Comparison of ENCODE assay signal across 1 cellular context in genomic region chr14:24093901-24094838, GRCh38.
TF ChIP-seq lines count a peak whose summit lies in the region.

TSS of gene PCK2 (plus strand) at chr14:24094311. CDS start at chr14:24094406, 95 bp downstream.

TF ChIP-seq in HepG2, 621 proteins besides CTCF, POLR2A, EP300 and RAD21 (continued from another document and continues in another):
- TF ChIP-seq BCLAF1 (IDR thresholded peaks at IDR 0.05) = no peak
- TF ChIP-seq ZNF407 (CRISPR knock-in tag; IDR thresholded peaks at IDR 0.05; ENCODE audit: not compliant biosample characterization) = peak; percentile 89
- TF ChIP-seq TCF12 (IDR thresholded peaks at IDR 0.05) = no peak
- peak; percentile 56; the same call in 1 of the 2 replicates for TF ChIP-seq TCF12 (CRISPR knock-in tag; IDR thresholded peaks at IDR 0.05)
- TF ChIP-seq ZSCAN9 (CRISPR knock-in tag; IDR thresholded peaks at IDR 0.05; ENCODE audit: borderline replicate concordance) = peak; percentile 97
- TF ChIP-seq ZNF510 (CRISPR knock-in tag; IDR thresholded peaks at IDR 0.05; ENCODE audit: low read depth) = no peak; the same call in 1 of the 2 replicates
- TF ChIP-seq GATAD1 (CRISPR knock-in tag; IDR thresholded peaks at IDR 0.05) = peak; percentile 57
- peak; percentile 89 for TF ChIP-seq ZBTB44 (CRISPR knock-in tag; IDR thresholded peaks at IDR 0.05)
- peak; percentile 82 for TF ChIP-seq NCOA2 (CRISPR knock-in tag; IDR thresholded peaks at IDR 0.05)
- peak; percentile 96 for TF ChIP-seq SAP130 (CRISPR knock-in tag; IDR thresholded peaks at IDR 0.05; ENCODE audit: low read depth)
- TF ChIP-seq ZNF589 (CRISPR knock-in tag; conservative IDR thresholded peaks at IDR 0.05) = no peak
- TF ChIP-seq ZNF891 (CRISPR knock-in tag; IDR thresholded peaks at IDR 0.05) = no peak
- TF ChIP-seq JUN (CRISPR knock-in tag; IDR thresholded peaks at IDR 0.05) = no peak
- TF ChIP-seq ARID2 (CRISPR knock-in tag; IDR thresholded peaks at IDR 0.05; ENCODE audit: borderline replicate concordance) = peak; percentile 100
- peak; percentile 99 for TF ChIP-seq BRD4 (CRISPR knock-in tag; IDR thresholded peaks at IDR 0.05)
- peak; percentile 95 for TF ChIP-seq PRDM15 (CRISPR knock-in tag; IDR thresholded peaks at IDR 0.05)
- TF ChIP-seq MLX (CRISPR knock-in tag; IDR thresholded peaks at IDR 0.05) = peak; percentile 41
- peak; percentile 96 for TF ChIP-seq ZNF205 (CRISPR knock-in tag; IDR thresholded peaks at IDR 0.05)
- TF ChIP-seq ATAD3A (CRISPR knock-in tag; IDR thresholded peaks at IDR 0.05) = peak; percentile 80; the same call in 1 of the 2 replicates
- peak; percentile 82; the same call in 1 of the 2 replicates for TF ChIP-seq FIP1L1 (IDR thresholded peaks at IDR 0.05; ENCODE audit: borderline replicate concordance, insufficient read depth, low read depth, low read length)
- TF ChIP-seq HOXA3 (CRISPR knock-in tag; IDR thresholded peaks at IDR 0.05) = peak; percentile 79
- TF ChIP-seq ZNF574 (CRISPR knock-in tag; IDR thresholded peaks at IDR 0.05) = peak; percentile 93
- peak; percentile 88; the same call in 2 of the 3 replicates for TF ChIP-seq MXI1 (IDR thresholded peaks at IDR 0.05; ENCODE audit: borderline replicate concordance, low read depth, low read length)
- peak; percentile 97 for TF ChIP-seq MEIS2 (CRISPR knock-in tag; IDR thresholded peaks at IDR 0.05)
- TF ChIP-seq HMGA1 (CRISPR knock-in tag; conservative IDR thresholded peaks at IDR 0.05) = no peak
- peak; percentile 96; the same call in 1 of the 2 replicates for TF ChIP-seq ZNF260 (CRISPR knock-in tag; IDR thresholded peaks at IDR 0.05; ENCODE audit: borderline replicate concordance, low read depth)
- peak; percentile 90 for TF ChIP-seq ZBTB10 (CRISPR knock-in tag; IDR thresholded peaks at IDR 0.05; ENCODE audit: borderline replicate concordance)
- no peak for TF ChIP-seq MTF2 (CRISPR knock-in tag; IDR thresholded peaks at IDR 0.05; ENCODE audit: borderline replicate concordance)
- TF ChIP-seq ZNF660 (CRISPR knock-in tag; IDR thresholded peaks at IDR 0.05; ENCODE audit: borderline replicate concordance, low read depth) = peak; percentile 94; the same call in 1 of the 2 replicates
